Comparison of ENCODE assay signal across 1 cellular context in genomic region chr2:154546341-154546740, GRCh38.
TF ChIP-seq lines count a peak whose summit lies in the region.

No MANE protein-coding gene starts in this region.

TF ChIP-seq in HEK293, 187 proteins besides CTCF, POLR2A, EP300 and RAD21 (continued from another document):
- TF ChIP-seq ZNF530 (tag by site-specific recombination; IDR thresholded peaks at IDR 0.05; ENCODE audit: low read depth): no peak
- TF ChIP-seq ZNF585B (tag by site-specific recombination; IDR thresholded peaks at IDR 0.05): peak; percentile 65
